ENCODE assay signal across 7 cellular contexts in genomic region chrX:46447384-46447783, GRCh38.
A peak's percentile ranks its signal among the peaks of the same experiment; 100 is the strongest.
DNase-seq lines count a peak whose midpoint lies in the region; ATAC-seq lines count a peak whose summit lies in the region.

No MANE protein-coding gene starts in this region.

- H3K4me3 Mint-ChIP-seq in IgD-negative memory B cell = peak overlapping the region; percentile 84 to 95 (median 92)
- H3K4me3 Mint-ChIP-seq in central memory CD8-positive, alpha-beta T cell = peak overlapping the region; percentile 82

- H3K27ac ChIP-seq in mucosa of rectum (ENCODE audit: low read depth in 2 of 2, low read length in 2 of 2) = peak overlapping the region; percentile 54 to 58

- peaks cover 0 to 4% of the 10 kb centered on the region in 2 donors for H3K4me1 ChIP-seq in mucosa of rectum (ENCODE audit: control insufficient read depth in 2 of 2, insufficient read depth in 2 of 2, low read length in 2 of 2)

- H3K9ac ChIP-seq in mucosa of rectum (ENCODE audit: low read depth in 1 of 2, low read length in 2 of 2) = peak overlapping the region; percentile 61 to 81

- peaks cover 2 to 8% (median 5%) of the 10 kb centered on the region in 3 donors for H3K4me1 Mint-ChIP-seq in IgD-negative memory B cell
- H3K4me1 Mint-ChIP-seq in central memory CD8-positive, alpha-beta T cell = peaks cover 9% of the 10 kb centered on the region

- peaks cover 3% of the 10 kb centered on the region for H3K36me3 Mint-ChIP-seq in IgD-negative memory B cell
- H3K36me3 Mint-ChIP-seq in central memory CD8-positive, alpha-beta T cell (ENCODE audit: insufficient read depth) = peaks cover 28% of the 10 kb centered on the region

- peaks cover 0 to 3% of the 10 kb centered on the region in 2 donors for H3K36me3 ChIP-seq in mucosa of rectum (ENCODE audit: control insufficient read depth in 2 of 2, insufficient read depth in 2 of 2, low read length in 2 of 2)

- H3K27ac Mint-ChIP-seq in IgD-negative memory B cell = peak overlapping the region; percentile 71 to 91 (median 84)
- peak overlapping the region; percentile 85 for H3K27ac Mint-ChIP-seq in central memory CD8-positive, alpha-beta T cell (ENCODE audit: low read depth)

- H3K4me3 ChIP-seq in mucosa of rectum (ENCODE audit: low read length in 2 of 2) = peak overlapping the region; percentile 76 to 82

- no peak for DNase-seq in central memory CD8-positive, alpha-beta T cell (ENCODE audit: low spot score in 2 of 2)
- DNase-seq in 8988T (no peak), inferior parietal cortex (ENCODE audit: extremely low spot score) (no peak), D341Med (ENCODE audit: low spot score) (no peak)

- H3K9me3 Mint-ChIP-seq in IgD-negative memory B cell = no peaks in the 10 kb centered on the region
- H3K9me3 Mint-ChIP-seq in central memory CD8-positive, alpha-beta T cell = no peaks in the 10 kb centered on the region

- peaks cover 2 to 4% of the 10 kb centered on the region in 2 donors for H3K27me3 ChIP-seq in mucosa of rectum (ENCODE audit: control insufficient read depth in 2 of 2, insufficient read depth in 2 of 2, low read length in 2 of 2)

- H3K27me3 Mint-ChIP-seq in IgD-negative memory B cell = peaks cover 1% of the 10 kb centered on the region
- no peaks in the 10 kb centered on the region for H3K27me3 Mint-ChIP-seq in central memory CD8-positive, alpha-beta T cell

- peak; percentile 40 for ATAC-seq in GM18511 (IDR thresholded peaks at IDR 0.05; ENCODE audit: unreplicated experiment)
- ATAC-seq in central memory CD8-positive, alpha-beta T cell (replicated peaks; ENCODE audit: extremely low read depth, poor library complexity, severe bottlenecking) = peak; percentile 59

- no peaks in the 10 kb centered on the region for H3K9me3 ChIP-seq in mucosa of rectum (ENCODE audit: control insufficient read depth in 2 of 2, low read length in 2 of 2)
